In genomic region chrX:12372111-12372510, GRCh38 we compare ENCODE assay signal across 27 cellular contexts.
DNase-seq lines count a peak whose midpoint lies in the region; ATAC-seq and TF ChIP-seq lines count a peak whose summit lies in the region.
"Had no signal": no experiment of that assay in that cellular context is flagged by ENCODE, and none has a peak within 500 bp of the region (broad histone marks: within the 10 kb centered on the region; RNA-seq: fewer than 3 reads in every experiment).

No MANE protein-coding gene starts in this region.

- no peak overlapping the region for H3K4me3 Mint-ChIP-seq in nephron progenitor cell
- H3K4me3 Mint-ChIP-seq: CD4-positive, alpha-beta T cell; neural progenitor cell; stimulated activated memory B cell treated with anti-CD40 and anti-IgM and Interleukin-4, amounts not matched to agents 10 μg/mL and 1 μg/mL and 100 μg/mL, for 72 hours had no signal

- dilution Hi-C loops in mammary epithelial cell (cut with HindIII; ENCODE audit: low sequenced_read_pairs): no loop called here

- intact Hi-C loops in mammary epithelial cell (cut with micrococcal nuclease): loop anchor here (1.0 to 5.0 kb wide), 3 partner anchors 11 to 235 kb away; partner anchors contain the start of gene FRMPD4
- intact Hi-C loops in vagina (cut with DNase I): no loop called here

- peaks cover 3% of the 10 kb centered on the region for H3K27me3 Mint-ChIP-seq in nephron progenitor cell (ENCODE audit: low read depth, poor library complexity)
- H3K27me3 Mint-ChIP-seq: CD4-positive, alpha-beta T cell; stimulated activated memory B cell treated with anti-CD40 and anti-IgM and Interleukin-4, amounts not matched to agents 10 μg/mL and 1 μg/mL and 100 μg/mL, for 72 hours had no signal

- CTCF ChIA-PET in mammary epithelial cell (lab: Charles Lee; ENCODE audit: low non-redundant PET): interaction anchor here (0.6 kb wide), 2 partner anchors 11 to 428 kb away, joined by 4 read pairs; no protein-coding TSS in a partner anchor

- no peak for TF ChIP-seq POLR2A in vagina (IDR thresholded peaks at IDR 0.05)

- H3K4me1 Mint-ChIP-seq in nephron progenitor cell: no peaks in the 10 kb centered on the region
- H3K4me1 Mint-ChIP-seq: stimulated activated memory B cell treated with anti-CD40 and anti-IgM and Interleukin-4, amounts not matched to agents 10 μg/mL and 1 μg/mL and 100 μg/mL, for 72 hours had no signal

- H3K4me1 ChIP-seq in mammary epithelial cell (ENCODE audit: insufficient read depth, low read length): peaks cover 22% of the 10 kb centered on the region
- no peaks in the 10 kb centered on the region for H3K4me1 ChIP-seq in vagina
- H3K4me1 ChIP-seq: A549, adrenal gland, neural progenitor cell, Peyer's patch, right atrium auricular region, tibial artery had no signal

- peaks cover 17% of the 10 kb centered on the region for H3K9me3 Mint-ChIP-seq in nephron progenitor cell
- H3K9me3 Mint-ChIP-seq: CD4-positive, alpha-beta T cell; neural progenitor cell; stimulated activated memory B cell treated with anti-CD40 and anti-IgM and Interleukin-4, amounts not matched to agents 10 μg/mL and 1 μg/mL and 100 μg/mL, for 72 hours had no signal

- peak overlapping the region; percentile 30 for H3K27ac ChIP-seq in mammary epithelial cell (ENCODE audit: insufficient read depth, low read depth, low read length)
- H3K27ac ChIP-seq in vagina: no peak overlapping the region
- H3K27ac ChIP-seq: A549, adrenal gland, neural progenitor cell, Peyer's patch, right atrium auricular region, tibial artery had no signal

- no peaks in the 10 kb centered on the region for H4K20me1 ChIP-seq in mammary epithelial cell (ENCODE audit: insufficient read depth, low read length)

- no peaks in the 10 kb centered on the region for H3K27me3 ChIP-seq in mammary epithelial cell (ENCODE audit: insufficient read depth, low read length)
- H3K27me3 ChIP-seq in vagina: no peaks in the 10 kb centered on the region
- H3K27me3 ChIP-seq: neural progenitor cell, Peyer's patch, right atrium auricular region, tibial artery had no signal

- WGBS in mammary epithelial cell (ENCODE audit: low coverage, missing lambda C conversion rate): 47% methylated on average over 3 of the region's 6 CpGs

- DNase-seq in AG08395 (ENCODE audit: low spot score) (peak; percentile 12), LHCN-M2 (ENCODE audit: low read depth) (peak; percentile 26), mammary epithelial cell (peak; percentile 91), iPS-NIHi7 (ENCODE audit: extremely low spot score) (peak; percentile 19), NCI-H2196 (lab: John Stamatoyannopoulos, UW; ENCODE audit: unreplicated experiment) (no peak), vagina (ENCODE audit: extremely low spot score in 2 of 2) (no peak), nephron progenitor cell (no peak)
- DNase-seq: activated CD4-positive, alpha-beta T cell treated with anti-CD3 and anti-CD28 coated beads for 4 hours; activated CD8-positive, alpha-beta memory T cell treated with anti-CD3 and anti-CD28 coated beads, Interleukin-2, amount 50 U/mL, for 4 hours; activated effector memory CD4-positive, alpha-beta T cell treated with anti-CD3 and anti-CD28 coated beads, Interleukin-2, amount 50 U/mL, for 16 hours; adrenal gland; CD4-positive, alpha-beta T cell; DMS53; effector CD4-positive, alpha-beta T cell; KBM-7; NCI-H1092 treated with DMSO at 0.1 percent for 48 hours; NCI-H774; Peyer's patch; stimulated activated CD4-positive, alpha-beta T cell treated with anti-CD3 and anti-CD28 coated beads, Interleukin-15, amount 100 ng/mL, for 24 hours; tibial artery had no signal

- H3K4me2 ChIP-seq in mammary epithelial cell (ENCODE audit: insufficient read depth, low read depth, low read length): peak overlapping the region; percentile 36
- H3K4me2 ChIP-seq: A549, neural progenitor cell had no signal

- no peaks in the 10 kb centered on the region for H3K36me3 Mint-ChIP-seq in nephron progenitor cell (ENCODE audit: low read depth)
- H3K36me3 Mint-ChIP-seq: neural progenitor cell; stimulated activated memory B cell treated with anti-CD40 and anti-IgM and Interleukin-4, amounts not matched to agents 10 μg/mL and 1 μg/mL and 100 μg/mL, for 72 hours had no signal

- no peak overlapping the region for H3K9ac ChIP-seq in mammary epithelial cell (ENCODE audit: insufficient read depth, low read length)
- H3K9ac ChIP-seq: neural progenitor cell had no signal

- in situ Hi-C loops in mammary epithelial cell (cut with MboI; ENCODE audit: low sequenced_read_pairs in 2 of 2): no loop called here

- H2AFZ ChIP-seq in mammary epithelial cell (ENCODE audit: low read depth, low read length): peak overlapping the region; percentile 43
- H2AFZ ChIP-seq: neural progenitor cell had no signal

- no peaks in the 10 kb centered on the region for H3K9me3 ChIP-seq in mammary epithelial cell (replicated peaks; ENCODE audit: insufficient read depth, low read length)
- H3K9me3 ChIP-seq in vagina: no peaks in the 10 kb centered on the region
- H3K9me3 ChIP-seq: A549, adrenal gland, Peyer's patch, right atrium auricular region, tibial artery had no signal

- BruUV-seq in mammary epithelial cell (replicated peaks; lab: Mats Ljungman, UMichigan): no TSS peak

- H3K79me2 ChIP-seq in mammary epithelial cell (ENCODE audit: insufficient read depth, low read length): no peaks in the 10 kb centered on the region

- TF ChIP-seq CTCF in mammary epithelial cell (conservative IDR thresholded peaks at IDR 0.05 in 1 of 2, IDR thresholded peaks at IDR 0.05 in 1 of 2; ENCODE audit: extremely low read depth in 1 of 2, insufficient read depth in 1 of 2, low read depth in 1 of 2, low read length in 2 of 2) (no peak), vagina (IDR thresholded peaks at IDR 0.05) (no peak), nephron progenitor cell (IDR thresholded peaks at IDR 0.05) (no peak)

- H3K27ac Mint-ChIP-seq in nephron progenitor cell: no peak overlapping the region
- H3K27ac Mint-ChIP-seq: CD4-positive, alpha-beta T cell; neural progenitor cell; stimulated activated memory B cell treated with anti-CD40 and anti-IgM and Interleukin-4, amounts not matched to agents 10 μg/mL and 1 μg/mL and 100 μg/mL, for 72 hours had no signal

- H3K36me3 ChIP-seq in mammary epithelial cell (ENCODE audit: insufficient read depth, low read length) (no peaks in the 10 kb centered on the region), vagina (no peaks in the 10 kb centered on the region)
- H3K36me3 ChIP-seq: adrenal gland, neural progenitor cell, Peyer's patch, right atrium auricular region, tibial artery had no signal

- ATAC-seq in GM21717 (IDR thresholded peaks at IDR 0.05; ENCODE audit: unreplicated experiment): no peak
- ATAC-seq: A549; HCT116; left lobe of liver; stimulated activated memory B cell treated with anti-CD40 and anti-IgM and Interleukin-4, amounts not matched to agents 10 μg/mL and 1 μg/mL and 100 μg/mL, for 72 hours had no signal

- no peak overlapping the region for H3K4me3 ChIP-seq in mammary epithelial cell (replicated peaks in 1 of 3; ENCODE audit: insufficient read depth in 1 of 3, low read depth in 2 of 3, low read length in 3 of 3)
- H3K4me3 ChIP-seq in vagina: no peak overlapping the region
- H3K4me3 ChIP-seq: A549, adrenal gland, neural progenitor cell, Peyer's patch, right atrium auricular region, tibial artery had no signal

Comparison
In these comparisons a context has a peak if more than half of its experiments do, and no peak if none do; other contexts are left out.
1. DNase-seq: peak in AG08395 (single experiment), LHCN-M2 (single experiment), mammary epithelial cell (single experiment) and iPS-NIHi7 (single experiment); none in NCI-H2196 (single experiment), vagina (0 of 2) and nephron progenitor cell (single experiment).